Comparison of ENCODE assay signal across 1 cellular context in genomic region chr4:56655627-56656345, GRCh38.
TF ChIP-seq lines count a peak whose summit lies in the region.

No MANE protein-coding gene starts in this region.

TF ChIP-seq in HepG2, 621 proteins besides CTCF, POLR2A, EP300 and RAD21 (continued from another document):
- TF ChIP-seq, protein P1, sequence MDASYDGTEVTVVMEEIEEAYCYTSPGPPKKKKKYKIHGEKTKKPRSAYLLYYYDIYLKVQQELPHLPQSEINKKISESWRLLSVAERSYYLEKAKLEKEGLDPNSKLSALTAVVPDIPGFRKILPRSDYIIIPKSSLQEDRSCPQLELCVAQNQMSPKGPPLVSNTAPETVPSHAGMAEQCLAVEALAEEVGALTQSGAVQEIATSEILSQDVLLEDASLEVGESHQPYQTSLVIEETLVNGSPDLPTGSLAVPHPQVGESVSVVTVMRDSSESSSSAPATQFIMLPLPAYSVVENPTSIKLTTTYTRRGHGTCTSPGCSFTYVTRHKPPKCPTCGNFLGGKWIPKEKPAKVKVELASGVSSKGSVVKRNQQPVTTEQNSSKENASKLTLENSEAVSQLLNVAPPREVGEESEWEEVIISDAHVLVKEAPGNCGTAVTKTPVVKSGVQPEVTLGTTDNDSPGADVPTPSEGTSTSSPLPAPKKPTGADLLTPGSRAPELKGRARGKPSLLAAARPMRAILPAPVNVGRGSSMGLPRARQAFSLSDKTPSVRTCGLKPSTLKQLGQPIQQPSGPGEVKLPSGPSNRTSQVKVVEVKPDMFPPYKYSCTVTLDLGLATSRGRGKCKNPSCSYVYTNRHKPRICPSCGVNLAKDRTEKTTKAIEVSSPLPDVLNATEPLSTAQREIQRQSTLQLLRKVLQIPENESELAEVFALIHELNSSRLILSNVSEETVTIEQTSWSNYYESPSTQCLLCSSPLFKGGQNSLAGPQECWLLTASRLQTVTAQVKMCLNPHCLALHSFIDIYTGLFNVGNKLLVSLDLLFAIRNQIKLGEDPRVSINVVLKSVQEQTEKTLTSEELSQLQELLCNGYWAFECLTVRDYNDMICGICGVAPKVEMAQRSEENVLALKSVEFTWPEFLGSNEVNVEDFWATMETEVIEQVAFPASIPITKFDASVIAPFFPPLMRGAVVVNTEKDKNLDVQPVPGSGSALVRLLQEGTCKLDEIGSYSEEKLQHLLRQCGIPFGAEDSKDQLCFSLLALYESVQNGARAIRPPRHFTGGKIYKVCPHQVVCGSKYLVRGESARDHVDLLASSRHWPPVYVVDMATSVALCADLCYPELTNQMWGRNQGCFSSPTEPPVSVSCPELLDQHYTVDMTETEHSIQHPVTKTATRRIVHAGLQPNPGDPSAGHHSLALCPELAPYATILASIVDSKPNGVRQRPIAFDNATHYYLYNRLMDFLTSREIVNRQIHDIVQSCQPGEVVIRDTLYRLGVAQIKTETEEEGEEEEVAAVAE (CRISPR knock-in tag; IDR thresholded peaks at IDR 0.05; ENCODE audit: borderline replicate concordance): no peak
